Comparison of ENCODE assay signal across 9 cellular contexts in the genomic region with DNA sequence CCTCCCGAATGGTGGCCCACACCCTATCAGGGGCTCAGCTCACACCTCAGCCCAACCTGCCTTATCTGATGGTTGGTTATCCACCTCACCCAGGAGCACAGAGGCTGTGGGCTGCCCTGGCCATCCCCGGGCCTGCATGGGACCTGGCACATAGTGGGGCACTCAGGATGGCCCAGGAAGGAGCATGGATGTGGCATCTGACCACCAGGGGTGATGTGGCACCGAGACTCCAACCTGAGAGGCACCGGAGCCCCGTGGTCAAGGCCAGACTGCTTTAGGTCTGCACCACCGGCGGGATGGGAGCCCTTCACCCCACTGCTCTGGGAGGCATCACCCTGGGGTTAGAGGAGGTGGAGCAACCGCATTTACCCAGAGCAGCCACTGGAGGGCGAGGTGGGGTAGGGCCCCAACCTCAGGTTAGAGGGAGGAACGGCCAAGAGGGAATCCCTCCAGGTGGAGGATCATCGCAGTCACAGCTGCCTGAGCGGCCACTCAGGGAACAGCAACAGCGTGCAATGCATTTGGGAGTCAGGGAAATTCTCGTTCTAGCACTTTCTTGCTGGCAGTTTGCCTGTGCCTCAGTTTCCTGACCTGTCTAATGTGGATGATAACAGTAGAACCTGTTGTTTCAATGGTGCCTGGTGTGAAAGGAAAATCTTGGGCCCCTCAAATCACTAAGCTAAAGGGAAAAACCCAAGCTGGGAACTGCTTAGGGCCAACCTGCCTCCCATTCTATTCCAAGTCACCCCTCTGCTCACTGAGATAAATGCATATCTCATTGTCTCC. TPM values are rescaled to one million over a fixed set of nuclear protein-coding genes. Genes with fewer than 3 reads are reported as not detected.
A peak's percentile ranks its signal among the peaks of the same experiment; 100 is the strongest.
DNase-seq lines count a peak whose midpoint lies in the region; ATAC-seq and TF ChIP-seq lines count a peak whose summit lies in the region.
"Had no signal": no experiment of that assay in that cellular context is flagged by ENCODE, and none has a peak within 500 bp of the region (broad histone marks: within the 10 kb centered on the region; RNA-seq: fewer than 3 reads in every experiment).

No MANE protein-coding gene starts in this region.

- peak; percentile 72 to 88 (median 82) for TF ChIP-seq CTCF in gastrocnemius medialis (IDR thresholded peaks at IDR 0.05 in 4 of 5, conservative IDR thresholded peaks at IDR 0.05 in 1 of 5)

- H3K27ac ChIP-seq in gastrocnemius medialis = no peak overlapping the region
- H3K27ac ChIP-seq: BLaER1 had no signal

- no peak overlapping the region for H3K4me3 ChIP-seq in gastrocnemius medialis
- H3K4me3 ChIP-seq: BLaER1 had no signal

- H3K4me1 ChIP-seq in gastrocnemius medialis = no peaks in the 10 kb centered on the region

- intact Hi-C loops in cardiac septum (cut with DNase I) (loop anchor here (2.0 kb wide), 1 partner anchor 105 kb away; no protein-coding TSS in a partner anchor), gastrocnemius medialis (cut with DNase I; ENCODE audit: low total_unique reads) (loop anchor here (1.0 kb wide), 1 partner anchor 107 kb away; no protein-coding TSS in a partner anchor)

- ATAC-seq in gastrocnemius medialis (peak; percentile 94 to 96), HG03469 (IDR thresholded peaks at IDR 0.05; ENCODE audit: unreplicated experiment) (no peak), GM21717 (IDR thresholded peaks at IDR 0.05; ENCODE audit: unreplicated experiment) (no peak)

- DNase-seq in NCI-H1436 (lab: John Stamatoyannopoulos, UW) = peak; percentile 13
- DNase-seq in NCI-H1436 treated with DMSO at 0.1 percent for 48 hours (lab: John Stamatoyannopoulos, UW) = no peak
- DNase-seq in NCI-H2029 treated with DMSO at 0.1 percent for 48 hours (lab: John Stamatoyannopoulos, UW) = peak; percentile 16
- DNase-seq in activated T-cell treated with anti-CD3 and anti-CD28 coated beads, Interleukin-2, amount 50 U/mL, for 1 hour = peak; percentile 41
- DNase-seq in cardiac septum (ENCODE audit: low spot score) = peak; percentile 73
- DNase-seq in gastrocnemius medialis = peak; percentile 39 to 67

- H3K36me3 ChIP-seq in gastrocnemius medialis = peaks cover 0 to 12% of the 10 kb centered on the region in 2 donors

- in situ Hi-C loops in gastrocnemius medialis (cut with MboI; ENCODE audit: low sequenced_read_pairs in 4 of 4) = loop anchor here (5.0 to 10.0 kb wide), 3 partner anchors 85 to 105 kb away; partner anchors contain the start of gene MRGPRG (in 2 of the 4)

- no peaks in the 10 kb centered on the region for H3K9me3 ChIP-seq in gastrocnemius medialis

- no peaks in the 10 kb centered on the region for H3K27me3 ChIP-seq in gastrocnemius medialis
- H3K27me3 ChIP-seq: BLaER1 had no signal

- TF ChIP-seq POLR2A in gastrocnemius medialis (IDR thresholded peaks at IDR 0.05) = no peak

RNA-seq across cellular contexts. Expression of gene CARS1, which starts 52.9 kb away (rescaled TPM):
- 17.1 TPM for total RNA-seq in cardiac septum
- 10 to 100 TPM; 31.5 to 46.5 (median 34.7) TPM for total RNA-seq in gastrocnemius medialis

RNA-seq across cellular contexts. Expression of gene OSBPL5, which starts 55.0 kb away (rescaled TPM):
- total RNA-seq in cardiac septum (16.6 TPM), gastrocnemius medialis (10 to 100 TPM in 3 of 4 donors, 1 to 10 TPM in 1; 9.2 to 18.5 (median 14.0) TPM)

Comparison
In these comparisons a context has a peak if more than half of its experiments do, and no peak if none do; other contexts are left out.
1. ATAC-seq: peak in gastrocnemius medialis (2 of 2); none in HG03469 (single experiment) and GM21717 (single experiment).